1 cellular context compared by ENCODE assay signal in genomic region chr5:35777358-35778087, GRCh38.
TF ChIP-seq lines count a peak whose summit lies in the region.

No MANE protein-coding gene starts in this region.

TF ChIP-seq in IMR-90, 13 proteins besides CTCF, POLR2A, EP300 and RAD21:
- TF ChIP-seq SMC3 (IDR thresholded peaks at IDR 0.05; ENCODE audit: low read depth, low read length) (peak; percentile 39), CEBPB (IDR thresholded peaks at IDR 0.05; ENCODE audit: low read depth, low read length) (no peak)
